In the genomic region with DNA sequence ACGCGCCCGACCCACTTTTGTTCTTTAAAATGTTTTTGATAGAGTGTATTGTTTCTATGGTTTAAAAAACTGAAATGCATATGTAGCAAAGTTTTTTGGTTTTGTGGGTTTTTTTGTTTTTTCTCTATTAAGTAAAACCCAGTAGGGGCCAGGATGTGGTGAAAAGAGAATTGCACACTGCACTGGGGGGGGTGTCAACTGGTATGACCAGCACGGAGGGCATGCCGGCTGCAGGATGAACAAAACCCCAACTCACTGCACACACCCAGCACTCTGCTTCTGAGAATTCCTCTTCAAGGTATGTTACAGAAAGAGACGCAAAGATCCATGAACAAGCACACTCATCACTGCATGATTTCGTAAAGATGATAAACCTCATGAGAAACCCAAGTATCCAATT, we compare ENCODE assay signal across 8 cellular contexts.
DNase-seq lines count a peak whose midpoint lies in the region; ATAC-seq and TF ChIP-seq lines count a peak whose summit lies in the region.

No MANE protein-coding gene starts in this region.

- no peak for TF ChIP-seq CTCF in astrocyte of the cerebellum (IDR thresholded peaks at IDR 0.05; ENCODE audit: low read depth, low read length, missing control alignments)

- ATAC-seq in GM18861 (IDR thresholded peaks at IDR 0.05; ENCODE audit: unreplicated experiment) (peak; percentile 21), HG02610 (IDR thresholded peaks at IDR 0.05; ENCODE audit: unreplicated experiment) (no peak), HG02763 (IDR thresholded peaks at IDR 0.05; ENCODE audit: unreplicated experiment) (no peak)

- no peak overlapping the region for H3K27ac ChIP-seq in substantia nigra (ENCODE audit: low read depth, low read length, poor library complexity, severe bottlenecking)

- DNase-seq in T-helper 9 cell (peak; percentile 57), astrocyte of the cerebellum (ENCODE audit: low read depth) (peak; percentile 88), NCI-H82 treated with DMSO at 0.1 percent for 48 hours (lab: John Stamatoyannopoulos, UW; ENCODE audit: unreplicated experiment) (no peak), substantia nigra (lab: John Stamatoyannopoulos, UW) (no peak)
- DNase-seq in stimulated activated CD4-positive, alpha-beta T cell treated with anti-CD3 and anti-CD28 coated beads, Interleukin-4, amount 100 ng/mL, for 4 hours, result peak; percentile 35 to 57

- in situ Hi-C loops in astrocyte of the cerebellum (cut with HindIII; ENCODE audit: low sequenced_read_pairs), result loop anchor here (5.0 kb wide), 1 partner anchor 74 kb away; a partner anchor contains a TSS

- no peak overlapping the region for H3K4me3 ChIP-seq in astrocyte of the cerebellum (ENCODE audit: low read depth, low read length)

Comparison
In these comparisons a context has a peak if more than half of its experiments do, and no peak if none do; other contexts are left out.
1. DNase-seq: peak in T-helper 9 cell (single experiment), astrocyte of the cerebellum (single experiment) and stimulated activated CD4-positive, alpha-beta T cell treated with anti-CD3 and anti-CD28 coated beads, Interleukin-4, amount 100 ng/mL, for 4 hours (2 of 2); none in NCI-H82 treated with DMSO at 0.1 percent for 48 hours (single experiment) and substantia nigra (0 of 49).